Comparison of ENCODE assay signal across 8 cellular contexts in genomic region chr9:108272350-108272899, GRCh38.
DNase-seq lines count a peak whose midpoint lies in the region; ATAC-seq and TF ChIP-seq lines count a peak whose summit lies in the region.

No MANE protein-coding gene starts in this region.

- H3K4me3 ChIP-seq in colonic mucosa (no peak overlapping the region), left lung (peak overlapping the region in 1 of 2 donors; percentile 11), transverse colon (peak overlapping the region in 3 of 4 donors; percentile 10 to 46 (median 29))

- TF ChIP-seq POLR2A in transverse colon (IDR thresholded peaks at IDR 0.05) = peak; percentile 22

- 12 to 27% methylated on average over 3 to 7 of the region's 7 CpGs for WGBS in transverse colon (ENCODE audit: low coverage in 1 of 2), 2 donors

- in situ Hi-C loops in transverse colon (cut with MboI; ENCODE audit: low pct_ligation_motif_present in 1 of 4, low pct_unique_long_range_greater_than_20kb in 1 of 4, low sequenced_read_pairs in 3 of 4) = loop anchor here (10.0 to 25.0 kb wide), 3 partner anchors 785 to 810 kb away; partner anchors contain the start of gene KLF4 (in 1 of the 4)

- no peak for TF ChIP-seq EP300 in transverse colon (IDR thresholded peaks at IDR 0.05; ENCODE audit: low read depth)

- H3K27ac ChIP-seq in colonic mucosa (peak overlapping the region; percentile 70), left lung (peak overlapping the region in 1 of 2 donors; percentile 21), transverse colon (peak overlapping the region; percentile 75 to 90 (median 83))

- DNase-seq in COLO829 (ENCODE audit: low spot score) (peak; percentile 85), H4 (ENCODE audit: low spot score) (peak; percentile 61), NCI-H526 (lab: John Stamatoyannopoulos, UW) (peak; percentile 77 to 80), colonic mucosa (peak; percentile 77), left lung (peak; percentile 51 to 58), transverse colon (peak; percentile 66), T-helper 1 cell (no peak)

- ATAC-seq in left lung (peak; percentile 95), GM21723 (IDR thresholded peaks at IDR 0.05; ENCODE audit: unreplicated experiment) (no peak)

- H3K27me3 ChIP-seq in colonic mucosa = no peaks in the 10 kb centered on the region
- no peaks in the 10 kb centered on the region for H3K27me3 ChIP-seq in left lung
- no peaks in the 10 kb centered on the region for H3K27me3 ChIP-seq in transverse colon

- no peaks in the 10 kb centered on the region for H3K9me3 ChIP-seq in colonic mucosa
- H3K9me3 ChIP-seq in left lung = no peaks in the 10 kb centered on the region
- H3K9me3 ChIP-seq in transverse colon = no peaks in the 10 kb centered on the region

- H3K36me3 ChIP-seq in colonic mucosa (no peaks in the 10 kb centered on the region), left lung (no peaks in the 10 kb centered on the region), transverse colon (no peaks in the 10 kb centered on the region)

- H3K9ac ChIP-seq in colonic mucosa (ENCODE audit: low read depth in 2 of 2, low read length in 2 of 2) = peak overlapping the region; percentile 46 to 68

- peak; percentile 52 for TF ChIP-seq CTCF in colonic mucosa (IDR thresholded peaks at IDR 0.05)
- TF ChIP-seq CTCF in left lung (IDR thresholded peaks at IDR 0.05) = peak; percentile 41 to 52
- peak; percentile 52 to 81 (median 60) for TF ChIP-seq CTCF in transverse colon (IDR thresholded peaks at IDR 0.05)

- H3K4me1 ChIP-seq in colonic mucosa = no peaks in the 10 kb centered on the region
- peaks cover 0 to 12% of the 10 kb centered on the region in 2 donors for H3K4me1 ChIP-seq in left lung
- peaks cover 7 to 28% (median 22%) of the 10 kb centered on the region in 4 donors for H3K4me1 ChIP-seq in transverse colon

- intact Hi-C loops in colonic mucosa (cut with DNase I) = loop anchor here (5.0 kb wide), 1 partner anchor 790 kb away; no protein-coding TSS in a partner anchor
- intact Hi-C loops in left lung (cut with DNase I) = no loop called here
- intact Hi-C loops in transverse colon (cut with DNase I; ENCODE audit: low total_unique reads) = no loop called here

Comparison
In these comparisons a context has a peak if more than half of its experiments do, and no peak if none do; other contexts are left out.
1. DNase-seq: peak in COLO829 (single experiment), H4 (single experiment), NCI-H526 (2 of 2), colonic mucosa (single experiment), left lung (2 of 2) and transverse colon (single experiment); none in T-helper 1 cell (0 of 5).
2. Peak in every context shown above with its lines, with median percentiles within 50 percentile points of each other: CTCF ChIP-seq.